In the genomic region with DNA sequence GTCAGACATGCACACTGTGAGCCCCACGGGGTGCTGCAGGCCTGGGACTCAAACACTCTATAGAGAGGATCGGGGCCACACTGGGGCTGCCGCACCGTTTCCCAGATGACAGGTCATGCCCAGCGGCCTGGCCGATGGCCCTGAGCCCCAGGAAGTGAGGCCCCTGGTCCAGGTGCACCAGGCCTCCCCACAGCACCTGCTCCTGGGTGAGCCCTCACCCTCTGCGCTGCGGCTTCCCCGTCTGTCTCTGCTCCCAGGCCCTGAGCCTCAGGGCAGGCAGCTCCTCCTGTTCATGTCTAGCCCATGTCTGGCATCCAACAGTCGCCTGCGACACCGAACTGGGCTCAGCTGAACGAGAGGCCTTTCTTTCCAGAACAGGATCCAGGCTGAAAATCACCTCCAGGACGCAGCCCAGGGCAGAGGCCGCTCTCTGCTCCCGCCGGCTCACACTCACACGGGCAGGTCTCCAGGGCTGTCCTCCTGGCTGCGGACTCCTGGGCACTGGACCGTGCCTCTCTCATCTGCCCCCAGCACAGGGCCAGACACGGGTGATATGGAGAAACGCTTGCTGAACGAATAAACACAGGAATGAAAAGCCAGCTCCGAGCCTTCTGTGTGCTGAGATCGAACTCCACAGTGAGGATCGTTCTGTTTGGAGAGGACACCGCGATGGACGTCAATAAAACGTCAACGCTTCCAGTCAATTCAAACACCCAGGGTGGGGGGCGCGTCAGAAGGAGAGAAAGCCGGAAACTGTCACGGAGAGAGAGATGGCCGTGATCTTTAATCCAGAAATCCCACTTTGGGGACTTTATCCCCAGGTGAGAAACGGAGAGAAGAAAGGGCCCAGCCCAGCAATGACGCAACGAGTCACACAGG, we compare ENCODE assay signal across 23 cellular contexts.
"Had no signal": no experiment of that assay in that cellular context is flagged by ENCODE, and none has a peak within 500 bp of the region (broad histone marks: within the 10 kb centered on the region; RNA-seq: fewer than 3 reads in every experiment).

No MANE protein-coding gene starts in this region.

- H3K4me3 ChIP-seq: colonic mucosa, esophagus squamous epithelium, gastrocnemius medialis had no signal

- H3K4me1 Mint-ChIP-seq: activated CD8-positive, alpha-beta memory T cell treated with anti-CD3 and anti-CD28 coated beads, Interleukin-2, amount 10 ng/mL, durations not matched to agents 7 days and 5 days had no signal

- H3K4me3 Mint-ChIP-seq: activated CD4-positive, alpha-beta T cell treated with anti-CD3 and anti-CD28 coated beads, Interleukin-2, amount 10 ng/mL, durations not matched to agents 7 days and 5 days; activated CD8-positive, alpha-beta memory T cell treated with anti-CD3 and anti-CD28 coated beads, Interleukin-2, amount 10 ng/mL, durations not matched to agents 7 days and 5 days; activated CD8-positive, alpha-beta T cell treated with anti-CD3 and anti-CD28 coated beads for 36 hours; activated naive CD4-positive, alpha-beta T cell treated with anti-CD3 and anti-CD28 coated beads, Interleukin-2, amount 50 U/mL, for 24 hours; brain; memory B cell; nephron; stimulated activated memory B cell treated with anti-CD40 and anti-IgM and Interleukin-4, amounts not matched to agents 10 μg/mL and 1 μg/mL and 100 μg/mL, for 72 hours had no signal

- ATAC-seq: activated CD8-positive, alpha-beta memory T cell treated with anti-CD3 and anti-CD28 coated beads, Interleukin-2, amount 10 ng/mL, durations not matched to agents 7 days and 5 days; activated CD8-positive, alpha-beta T cell treated with anti-CD3 and anti-CD28 coated beads for 36 hours; gastrocnemius medialis; sciatic nerve; stimulated activated memory B cell treated with anti-CD40 and anti-IgM and Interleukin-4, amounts not matched to agents 10 μg/mL and 1 μg/mL and 100 μg/mL, for 72 hours had no signal

- H3K27me3 Mint-ChIP-seq: activated CD4-positive, alpha-beta T cell treated with anti-CD3 and anti-CD28 coated beads, Interleukin-2, amount 10 ng/mL, durations not matched to agents 7 days and 5 days; activated CD8-positive, alpha-beta memory T cell treated with anti-CD3 and anti-CD28 coated beads, Interleukin-2, amount 10 ng/mL, durations not matched to agents 7 days and 5 days; activated CD8-positive, alpha-beta T cell treated with anti-CD3 and anti-CD28 coated beads for 36 hours; activated naive CD4-positive, alpha-beta T cell treated with anti-CD3 and anti-CD28 coated beads, Interleukin-2, amount 50 U/mL, for 24 hours; memory B cell; stimulated activated memory B cell treated with anti-CD40 and anti-IgM and Interleukin-4, amounts not matched to agents 10 μg/mL and 1 μg/mL and 100 μg/mL, for 72 hours had no signal

- H3K27ac Mint-ChIP-seq: activated CD4-positive, alpha-beta T cell treated with anti-CD3 and anti-CD28 coated beads, Interleukin-2, amount 10 ng/mL, durations not matched to agents 7 days and 5 days; activated CD8-positive, alpha-beta memory T cell treated with anti-CD3 and anti-CD28 coated beads, Interleukin-2, amount 10 ng/mL, durations not matched to agents 7 days and 5 days; activated CD8-positive, alpha-beta T cell treated with anti-CD3 and anti-CD28 coated beads for 36 hours; activated naive CD4-positive, alpha-beta T cell treated with anti-CD3 and anti-CD28 coated beads, Interleukin-2, amount 50 U/mL, for 24 hours; memory B cell; stimulated activated memory B cell treated with anti-CD40 and anti-IgM and Interleukin-4, amounts not matched to agents 10 μg/mL and 1 μg/mL and 100 μg/mL, for 72 hours had no signal

- H3K27me3 ChIP-seq: colonic mucosa, esophagus squamous epithelium, gastrocnemius medialis had no signal

- H3K9me3 ChIP-seq: colonic mucosa, esophagus squamous epithelium, gastrocnemius medialis had no signal

- FAIRE-seq: small intestine had no signal

- H3K36me3 Mint-ChIP-seq: activated naive CD4-positive, alpha-beta T cell treated with anti-CD3 and anti-CD28 coated beads, Interleukin-2, amount 50 U/mL, for 24 hours; brain; memory B cell had no signal

- DNase-seq: activated CD4-positive, alpha-beta T cell treated with anti-CD3 and anti-CD28 coated beads, Interleukin-2, amount 10 ng/mL, durations not matched to agents 7 days and 5 days; activated CD4-positive, CD25-positive, alpha-beta regulatory T cell treated with anti-CD3 and anti-CD28 coated beads, Interleukin-2, amount 50 U/mL, for 72 hours; activated CD8-positive, alpha-beta memory T cell treated with anti-CD3 and anti-CD28 coated beads, Interleukin-2, amount 10 ng/mL, durations not matched to agents 7 days and 5 days; activated CD8-positive, alpha-beta T cell treated with anti-CD3 and anti-CD28 coated beads for 36 hours; activated gamma-delta T cell treated with Interleukin-2 at 50 U/mL for 16 hours; activated T-cell treated with anti-CD3 and anti-CD28 coated beads for 4 hours; aorta; caudate nucleus; colonic mucosa; esophagus squamous epithelium; gastrocnemius medialis; hippocampal formation; nucleus accumbens; small intestine; T-helper 2 cell; trophoblast cell had no signal

- H3K9me3 Mint-ChIP-seq: activated naive CD4-positive, alpha-beta T cell treated with anti-CD3 and anti-CD28 coated beads, Interleukin-2, amount 50 U/mL, for 24 hours; memory B cell had no signal

- H3K36me3 ChIP-seq: colonic mucosa, gastrocnemius medialis had no signal

- H3K27ac ChIP-seq: colonic mucosa, esophagus squamous epithelium, gastrocnemius medialis, VCaP had no signal
